In the genomic region with DNA sequence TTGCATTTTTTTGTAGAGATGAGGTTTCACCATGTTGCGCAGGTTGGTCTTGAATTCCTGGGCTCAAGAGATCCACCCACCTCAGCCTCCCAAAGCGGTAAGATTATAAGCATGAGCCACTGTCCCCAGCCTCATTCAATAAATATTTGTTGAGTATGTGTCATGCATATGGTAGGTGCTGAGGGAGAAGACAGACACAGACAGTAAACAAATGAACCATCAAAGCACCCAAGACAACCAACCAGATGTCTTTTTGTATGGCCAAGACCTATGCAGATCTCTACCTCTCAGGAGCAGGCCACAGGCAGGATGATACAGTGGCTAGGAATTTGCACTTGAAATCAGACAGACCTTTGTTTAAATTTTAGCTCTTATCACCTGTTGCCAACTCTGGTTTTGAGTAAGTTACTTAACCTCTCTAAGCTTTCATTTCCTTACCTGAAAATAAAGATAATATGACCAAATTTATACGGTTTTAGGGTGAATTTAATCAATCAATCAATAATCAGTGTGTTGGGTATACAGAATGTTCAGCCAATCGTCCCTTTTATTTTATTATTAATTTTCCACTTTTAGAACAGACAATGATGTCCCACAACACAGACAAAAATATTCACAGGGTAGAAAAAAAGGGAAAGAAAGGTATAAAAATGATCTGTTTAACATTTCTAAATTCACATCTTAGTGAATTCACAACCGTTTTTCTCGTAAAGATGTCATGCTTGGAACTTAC, we compare ENCODE assay signal across 9 cellular contexts.
A peak's percentile ranks its signal among the peaks of the same experiment; 100 is the strongest.
DNase-seq lines count a peak whose midpoint lies in the region; ATAC-seq and TF ChIP-seq lines count a peak whose summit lies in the region.
"Had no signal": no experiment of that assay in that cellular context is flagged by ENCODE, and none has a peak within 500 bp of the region (broad histone marks: within the 10 kb centered on the region; RNA-seq: fewer than 3 reads in every experiment).

No MANE protein-coding gene starts in this region.

- H3K4me1 Mint-ChIP-seq in IgD-negative memory B cell (peaks cover 4 to 12% (median 10%) of the 10 kb centered on the region in 3 donors), mesothelial cell of epicardium (peaks cover 26% of the 10 kb centered on the region)

- H3K9me3 ChIP-seq in mammary epithelial cell (replicated peaks; ENCODE audit: insufficient read depth, low read length): no peaks in the 10 kb centered on the region

- peaks cover 21% of the 10 kb centered on the region for H3K79me2 ChIP-seq in mammary epithelial cell (ENCODE audit: insufficient read depth, low read length)

- in situ Hi-C loops in mammary epithelial cell (cut with MboI; ENCODE audit: low sequenced_read_pairs in 2 of 2): no loop called here

- no peaks in the 10 kb centered on the region for H3K9me3 Mint-ChIP-seq in IgD-negative memory B cell
- H3K9me3 Mint-ChIP-seq in mesothelial cell of epicardium: peaks cover 4% of the 10 kb centered on the region
- H3K9me3 Mint-ChIP-seq: T-helper 1 cell treated with Interleukin-12 subunit alpha and Interleukin-12 subunit beta and Interleukin-4 antibody, amounts not matched to agents 30 μg/mL and 1 μg/mL, for 36 hours had no signal

- H3K27ac ChIP-seq in mammary epithelial cell (ENCODE audit: insufficient read depth, low read depth, low read length): peak overlapping the region; percentile 93

- H4K20me1 ChIP-seq in mammary epithelial cell (ENCODE audit: insufficient read depth, low read length): no peaks in the 10 kb centered on the region

- peak overlapping the region in 2 of 3 experiments; percentile 18 to 22 for H3K4me3 ChIP-seq in mammary epithelial cell (replicated peaks in 1 of 3; ENCODE audit: insufficient read depth in 1 of 3, low read depth in 2 of 3, low read length in 3 of 3)

- peak overlapping the region; percentile 76 for H3K4me2 ChIP-seq in mammary epithelial cell (ENCODE audit: insufficient read depth, low read depth, low read length)

- H2AFZ ChIP-seq in mammary epithelial cell (ENCODE audit: low read depth, low read length): no peak overlapping the region

- H3K9ac ChIP-seq in mammary epithelial cell (ENCODE audit: insufficient read depth, low read length): peak overlapping the region; percentile 59

- intact Hi-C loops in mammary epithelial cell (cut with micrococcal nuclease): loop anchor here (2.0 kb wide), 1 partner anchor 14 kb away; no protein-coding TSS in a partner anchor

- no peak for TF ChIP-seq CTCF in mammary epithelial cell (conservative IDR thresholded peaks at IDR 0.05 in 1 of 2, IDR thresholded peaks at IDR 0.05 in 1 of 2; ENCODE audit: extremely low read depth in 1 of 2, insufficient read depth in 1 of 2, low read depth in 1 of 2, low read length in 2 of 2)
- TF ChIP-seq CTCF in mesothelial cell of epicardium (IDR thresholded peaks at IDR 0.05; ENCODE audit: unreplicated experiment): no peak

- BruUV-seq in mammary epithelial cell (replicated peaks; lab: Mats Ljungman, UMichigan): no TSS peak

- CTCF ChIA-PET in mammary epithelial cell (lab: Charles Lee; ENCODE audit: low non-redundant PET): no interaction called here

- H3K4me3 Mint-ChIP-seq in IgD-negative memory B cell (no peak overlapping the region), mesothelial cell of epicardium (no peak overlapping the region)
- H3K4me3 Mint-ChIP-seq: T-helper 1 cell treated with Interleukin-12 subunit alpha and Interleukin-12 subunit beta and Interleukin-4 antibody, amounts not matched to agents 30 μg/mL and 1 μg/mL, for 36 hours had no signal

- 1% methylated on average over 6 of the region's 6 CpGs for WGBS in mammary epithelial cell (ENCODE audit: low coverage, missing lambda C conversion rate)

- no peaks in the 10 kb centered on the region for H3K36me3 Mint-ChIP-seq in IgD-negative memory B cell
- peaks cover 12% of the 10 kb centered on the region for H3K36me3 Mint-ChIP-seq in mesothelial cell of epicardium

- H3K4me1 ChIP-seq in mammary epithelial cell (ENCODE audit: insufficient read depth, low read length): peaks cover 27% of the 10 kb centered on the region

- H3K27me3 Mint-ChIP-seq in IgD-negative memory B cell (no peaks in the 10 kb centered on the region), mesothelial cell of epicardium (ENCODE audit: low read depth) (no peaks in the 10 kb centered on the region)

- H3K36me3 ChIP-seq in mammary epithelial cell (ENCODE audit: insufficient read depth, low read length): no peaks in the 10 kb centered on the region

- no peak for ATAC-seq in HG02938 (IDR thresholded peaks at IDR 0.05; ENCODE audit: unreplicated experiment)

- no peaks in the 10 kb centered on the region for H3K27me3 ChIP-seq in mammary epithelial cell (ENCODE audit: insufficient read depth, low read length)

- DNase-seq in COR-L47 (lab: John Stamatoyannopoulos, UW) (peak; percentile 5), mammary epithelial cell (peak; percentile 97), mesothelial cell of epicardium (ENCODE audit: low spot score in 2 of 2, unreplicated experiment in 2 of 2) (no peak), putamen (ENCODE audit: low spot score) (no peak), middle frontal gyrus (ENCODE audit: extremely low spot score, low spot score) (no peak)
- DNase-seq in stimulated activated naive CD4-positive, alpha-beta T cell treated with Interleukin-2 at 50 U/mL for 16 hours (lab: John Stamatoyannopoulos, UW): no peak

- dilution Hi-C loops in mammary epithelial cell (cut with HindIII; ENCODE audit: low sequenced_read_pairs): no loop called here

- H3K27ac Mint-ChIP-seq in IgD-negative memory B cell (peak overlapping the region in 2 of 3 donors; percentile 42 to 46), mesothelial cell of epicardium (peak overlapping the region; percentile 92)
- H3K27ac Mint-ChIP-seq: T-helper 1 cell treated with Interleukin-12 subunit alpha and Interleukin-12 subunit beta and Interleukin-4 antibody, amounts not matched to agents 30 μg/mL and 1 μg/mL, for 36 hours had no signal

Comparison
In these comparisons a context has a peak if more than half of its experiments do, and no peak if none do; other contexts are left out.
1. DNase-seq: peak in COR-L47 (single experiment) and mammary epithelial cell (single experiment); none in mesothelial cell of epicardium (0 of 2), putamen (single experiment), middle frontal gyrus (single experiment) and stimulated activated naive CD4-positive, alpha-beta T cell treated with Interleukin-2 at 50 U/mL for 16 hours (single experiment).